ENCODE assay signal across 1 cellular context in the genomic region with DNA sequence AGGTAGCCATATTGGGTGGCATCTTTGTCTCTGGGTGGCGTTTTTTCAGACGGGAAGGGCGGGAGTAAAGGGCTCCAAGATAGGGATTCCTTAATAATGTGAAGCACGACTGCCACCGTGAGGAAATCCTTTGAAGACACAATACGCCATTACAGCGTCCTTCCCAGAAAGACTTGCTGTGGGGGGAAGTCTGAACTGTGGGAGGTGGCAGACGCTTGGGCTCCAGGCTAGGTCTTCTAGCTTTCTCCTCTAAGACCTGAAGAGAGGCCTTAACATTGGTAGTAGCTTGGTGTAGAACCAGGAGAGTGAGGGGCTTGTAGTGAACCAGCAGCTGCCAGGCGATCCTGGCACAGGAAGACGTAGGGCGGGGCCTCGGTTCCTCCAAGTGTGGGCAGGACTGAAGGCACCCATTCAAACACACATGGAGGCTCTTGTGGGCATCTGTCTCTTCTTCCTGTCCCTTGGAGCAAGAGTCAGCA.
TF ChIP-seq lines count a peak whose summit lies in the region.

No MANE protein-coding gene starts in this region.

TF ChIP-seq in HEK293, 187 proteins besides CTCF, POLR2A, EP300 and RAD21 (continued from another document):
- TF ChIP-seq, protein P1, sequence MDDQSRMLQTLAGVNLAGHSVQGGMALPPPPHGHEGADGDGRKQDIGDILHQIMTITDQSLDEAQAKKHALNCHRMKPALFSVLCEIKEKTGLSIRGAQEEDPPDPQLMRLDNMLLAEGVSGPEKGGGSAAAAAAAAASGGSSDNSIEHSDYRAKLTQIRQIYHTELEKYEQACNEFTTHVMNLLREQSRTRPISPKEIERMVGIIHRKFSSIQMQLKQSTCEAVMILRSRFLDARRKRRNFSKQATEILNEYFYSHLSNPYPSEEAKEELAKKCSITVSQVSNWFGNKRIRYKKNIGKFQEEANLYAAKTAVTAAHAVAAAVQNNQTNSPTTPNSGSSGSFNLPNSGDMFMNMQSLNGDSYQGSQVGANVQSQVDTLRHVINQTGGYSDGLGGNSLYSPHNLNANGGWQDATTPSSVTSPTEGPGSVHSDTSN (CRISPR knock-in tag; IDR thresholded peaks at IDR 0.05) = no peak
- TF ChIP-seq ZNF558 (tag by site-specific recombination; IDR thresholded peaks at IDR 0.05) (no peak), ZNF830 (tag by site-specific recombination; IDR thresholded peaks at IDR 0.05; ENCODE audit: low read depth) (no peak), BCL11B (tag by site-specific recombination; IDR thresholded peaks at IDR 0.05; ENCODE audit: low read depth) (no peak), ZNF768 (tag by site-specific recombination; IDR thresholded peaks at IDR 0.05) (no peak), TCF7L2 (IDR thresholded peaks at IDR 0.05; ENCODE audit: borderline replicate concordance, low read depth, low read length) (no peak), ZNF660 (tag by site-specific recombination; IDR thresholded peaks at IDR 0.05) (no peak), ZNF510 (tag by site-specific recombination; IDR thresholded peaks at IDR 0.05; ENCODE audit: insufficient replicate concordance) (no peak), OVOL3 (tag by site-specific recombination; IDR thresholded peaks at IDR 0.05) (no peak), ZNF423 (tag by site-specific recombination; IDR thresholded peaks at IDR 0.05) (no peak), ZXDB (tag by site-specific recombination; IDR thresholded peaks at IDR 0.05) (peak; percentile 42)
